In genomic region chr7:94877731-94878670, GRCh38 we compare ENCODE assay signal across 22 cellular contexts. TPM values are rescaled to one million over a fixed set of nuclear protein-coding genes. Genes with fewer than 3 reads are reported as not detected.
DNase-seq lines count a peak whose midpoint lies in the region; ATAC-seq, FAIRE-seq and TF ChIP-seq lines count a peak whose summit lies in the region.
"Had no signal": no experiment of that assay in that cellular context is flagged by ENCODE, and none has a peak within 500 bp of the region (broad histone marks: within the 10 kb centered on the region; RNA-seq: fewer than 3 reads in every experiment).

No MANE protein-coding gene starts in this region.

- H3K27me3 Mint-ChIP-seq in activated naive CD4-positive, alpha-beta T cell treated with anti-CD3 and anti-CD28 coated beads, Interleukin-2, amount 50 U/mL, for 24 hours, result peaks cover 1% of the 10 kb centered on the region

- POLR2A ChIA-PET in RWPE1 (lab: Yijun Ruan, JAX; ENCODE audit: low non-redundant PET), result no interaction called here

- no peaks in the 10 kb centered on the region for H3K4me1 Mint-ChIP-seq in activated naive CD4-positive, alpha-beta T cell treated with anti-CD3 and anti-CD28 coated beads, Interleukin-2, amount 50 U/mL, for 24 hours

- H3K4me3 Mint-ChIP-seq in activated naive CD4-positive, alpha-beta T cell treated with anti-CD3 and anti-CD28 coated beads, Interleukin-2, amount 50 U/mL, for 24 hours, result no peak overlapping the region
- H3K4me3 Mint-ChIP-seq: CD4-positive, alpha-beta T cell; GM23338; HFFc6 had no signal

- CTCF ChIA-PET in RWPE1 (lab: Yijun Ruan, JAX), result no interaction called here

- H3K9me3 Mint-ChIP-seq in activated naive CD4-positive, alpha-beta T cell treated with anti-CD3 and anti-CD28 coated beads, Interleukin-2, amount 50 U/mL, for 24 hours, result peaks cover 5% of the 10 kb centered on the region
- peaks cover 12 to 14% of the 10 kb centered on the region in 2 donors for H3K9me3 Mint-ChIP-seq in activated naive CD4-positive, alpha-beta T cell treated with anti-CD3 and anti-CD28 coated beads, Interleukin-2, amount 50 U/mL, for 72 hours

- no peak overlapping the region for H3K27ac ChIP-seq in RWPE1
- H3K27ac ChIP-seq: SJCRH30 had no signal

- peak overlapping the region; percentile 5 for H3K27ac Mint-ChIP-seq in activated naive CD4-positive, alpha-beta T cell treated with anti-CD3 and anti-CD28 coated beads, Interleukin-2, amount 50 U/mL, for 24 hours
- no peak overlapping the region for H3K27ac Mint-ChIP-seq in activated naive CD4-positive, alpha-beta T cell treated with anti-CD3 and anti-CD28 coated beads, Interleukin-2, amount 50 U/mL, for 72 hours
- H3K27ac Mint-ChIP-seq: CD4-positive, alpha-beta T cell; GM23338; HFFc6 had no signal

- FAIRE-seq in urothelium cell line (lab: Jason Lieb, UNC), result peak; percentile 56
- FAIRE-seq: GM12878, GM18507 had no signal

- DNase-seq in activated naive CD4-positive, alpha-beta T cell treated with anti-CD3 and anti-CD28 coated beads, Interleukin-2, amount 50 U/mL, for 72 hours (ENCODE audit: low spot score in 2 of 2), result no peak
- peak; percentile 28 for DNase-seq in SW480 (ENCODE audit: low spot score)
- DNase-seq in islet precursor cell, result peak; percentile 63
- DNase-seq in urothelium cell line (ENCODE audit: low spot score), result no peak
- DNase-seq in DMS114 treated with DMSO at 0.1 percent for 48 hours (lab: John Stamatoyannopoulos, UW; ENCODE audit: unreplicated experiment), result no peak
- no peak for DNase-seq in cortex of kidney (lab: John Stamatoyannopoulos, UW)
- no peak for DNase-seq in RWPE1 (ENCODE audit: low spot score)
- DNase-seq: 8988T; BE2C; CD4-positive, alpha-beta T cell; DND-41; GDM1; HFFc6; NCI-H1048; NCI-H1436 treated with DMSO at 0.1 percent for 48 hours; NCI-H2029 treated with DMSO at 0.1 percent for 48 hours; NCI-H748 treated with DMSO at 0.1 percent for 48 hours; SJCRH30 had no signal

- no peak for TF ChIP-seq CTCF in RWPE1 (conservative IDR thresholded peaks at IDR 0.05; ENCODE audit: low read depth)

- no peaks in the 10 kb centered on the region for H3K36me3 Mint-ChIP-seq in activated naive CD4-positive, alpha-beta T cell treated with anti-CD3 and anti-CD28 coated beads, Interleukin-2, amount 50 U/mL, for 24 hours
- peaks cover 5 to 15% of the 10 kb centered on the region in 2 donors for H3K36me3 Mint-ChIP-seq in activated naive CD4-positive, alpha-beta T cell treated with anti-CD3 and anti-CD28 coated beads, Interleukin-2, amount 50 U/mL, for 72 hours

- no peak for ATAC-seq in activated naive CD4-positive, alpha-beta T cell treated with anti-CD3 and anti-CD28 coated beads, Interleukin-2, amount 50 U/mL, for 72 hours
- ATAC-seq: GM12878, GM23338 had no signal

RNA-seq across cellular contexts. Expression of gene PPP1R9A, which starts 29.4 kb away (rescaled TPM):
- not detected for total RNA-seq in activated naive CD4-positive, alpha-beta T cell treated with anti-CD3 and anti-CD28 coated beads, Interleukin-2, amount 50 U/mL, for 72 hours
- total RNA-seq: CD4-positive, alpha-beta T cell; GM12878; HFFc6 had no signal

Comparison
In these comparisons a context has a peak if more than half of its experiments do, and no peak if none do; other contexts are left out.
1. DNase-seq: peak in SW480 (single experiment) and islet precursor cell (single experiment); none in activated naive CD4-positive, alpha-beta T cell treated with anti-CD3 and anti-CD28 coated beads, Interleukin-2, amount 50 U/mL, for 72 hours (0 of 2), urothelium cell line (single experiment), DMS114 treated with DMSO at 0.1 percent for 48 hours (single experiment), cortex of kidney (single experiment) and RWPE1 (single experiment).